In genomic region chr20:48411906-48412305, GRCh38 we compare ENCODE assay signal across 21 cellular contexts.
"Had no signal": no experiment of that assay in that cellular context is flagged by ENCODE, and none has a peak within 500 bp of the region (broad histone marks: within the 10 kb centered on the region; RNA-seq: fewer than 3 reads in every experiment).

No MANE protein-coding gene starts in this region.

- ATAC-seq: activated T-cell treated with anti-CD3 and anti-CD28 coated beads, Interleukin-2, amount 50 U/mL, for 4 hours; PC-3; T-cell had no signal

- DNase-seq: activated B cell treated with CpG ODN at 0.5 μM for 24 hours; activated CD4-positive, alpha-beta memory T cell treated with anti-CD3 and anti-CD28 coated beads for 36 hours; activated CD4-positive, alpha-beta T cell treated with anti-CD3 and anti-CD28 coated beads for 1 hour; activated CD4-positive, alpha-beta T cell treated with anti-CD3 and anti-CD28 coated beads, Interleukin-2, amount 10 ng/mL, durations not matched to agents 7 days and 5 days; activated CD8-positive, alpha-beta memory T cell treated with anti-CD3 and anti-CD28 coated beads for 24 hours; activated effector memory CD4-positive, alpha-beta T cell treated with anti-CD3 and anti-CD28 coated beads, Interleukin-2, amount 50 U/mL, for 16 hours; activated naive CD4-positive, alpha-beta T cell treated with anti-CD3 and anti-CD28 coated beads for 36 hours; activated T-cell treated with anti-CD3 and anti-CD28 coated beads, Interleukin-2, amount 50 U/mL, for 4 hours; MG63; MV-4-11; NCI-H1092 treated with DMSO at 0.1 percent for 48 hours; NCI-H1417 treated with DMSO at 0.1 percent for 48 hours; NCI-H1694; NCI-H2029 treated with DMSO at 0.1 percent for 48 hours; NCI-H524 treated with DMSO at 0.1 percent for 48 hours; NCI-H774; PC-3; SIG-M5; T-cell; T-helper 2 cell; T1000 had no signal
